In genomic region chr9:135348788-135349150, GRCh38 we compare ENCODE assay signal across 1 cellular context.
TF ChIP-seq lines count a peak whose summit lies in the region.

No MANE protein-coding gene starts in this region.

TF ChIP-seq in H1, 55 proteins besides CTCF, POLR2A, EP300 and RAD21:
- TF ChIP-seq RNF2 (IDR thresholded peaks at IDR 0.05; ENCODE audit: borderline replicate concordance, low read depth, low read length, missing control alignments, poor library complexity, severe bottlenecking): no peak
- no peak for TF ChIP-seq MAFK (IDR thresholded peaks at IDR 0.05; ENCODE audit: low read depth, low read length)
- no peak for TF ChIP-seq CHD7 (IDR thresholded peaks at IDR 0.05; ENCODE audit: insufficient replicate concordance, low read length)
- TF ChIP-seq TEAD4 (IDR thresholded peaks at IDR 0.05; ENCODE audit: low read depth, low read length): no peak
- TF ChIP-seq HDAC6 (IDR thresholded peaks at IDR 0.05; ENCODE audit: low read depth, low read length): no peak
- TF ChIP-seq MAX (IDR thresholded peaks at IDR 0.05): no peak
- TF ChIP-seq CEBPB (IDR thresholded peaks at IDR 0.05; ENCODE audit: low read depth, low read length): no peak
- TF ChIP-seq KDM1A (IDR thresholded peaks at IDR 0.05; ENCODE audit: borderline replicate concordance, low read length): no peak
- no peak for TF ChIP-seq ATF2 (IDR thresholded peaks at IDR 0.05; ENCODE audit: low read length)
- no peak for TF ChIP-seq SIRT6 (IDR thresholded peaks at IDR 0.05; ENCODE audit: low read length)
- no peak for TF ChIP-seq CHD2 (IDR thresholded peaks at IDR 0.05; ENCODE audit: low read length)
- TF ChIP-seq E2F6 (IDR thresholded peaks at IDR 0.05): no peak
- no peak for TF ChIP-seq SIX5 (IDR thresholded peaks at IDR 0.05; ENCODE audit: low read depth, low read length)
